19 cellular contexts compared by ENCODE assay signal in the genomic region with DNA sequence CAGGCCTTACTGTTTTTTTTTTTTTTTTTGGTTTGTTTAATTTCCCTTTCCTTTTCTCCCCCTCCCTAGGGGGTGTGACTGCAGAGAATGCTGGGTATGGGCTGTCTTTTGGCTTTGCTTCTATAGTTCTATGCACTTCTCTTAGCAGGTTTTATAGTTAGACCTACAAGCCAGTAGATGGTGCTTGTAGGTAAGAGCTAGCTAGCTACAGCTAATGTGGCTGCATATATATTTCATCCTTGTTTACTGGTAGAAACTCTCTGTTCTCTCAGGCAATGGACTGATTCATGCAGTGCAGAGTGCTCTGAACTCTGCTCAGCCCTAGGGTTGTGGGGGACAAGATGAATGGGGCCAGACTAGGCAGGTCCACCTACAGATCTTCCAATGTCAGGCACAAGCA.
A peak's percentile ranks its signal among the peaks of the same experiment; 100 is the strongest.
DNase-seq lines count a peak whose midpoint lies in the region; ATAC-seq, FAIRE-seq and TF ChIP-seq lines count a peak whose summit lies in the region.
"Had no signal": no experiment of that assay in that cellular context is flagged by ENCODE, and none has a peak within 500 bp of the region (broad histone marks: within the 10 kb centered on the region; RNA-seq: fewer than 3 reads in every experiment).

No MANE protein-coding gene starts in this region.

- no peaks in the 10 kb centered on the region for H3K27me3 Mint-ChIP-seq in activated naive CD4-positive, alpha-beta T cell treated with anti-CD3 and anti-CD28 coated beads, Interleukin-2, amount 10 ng/mL, durations not matched to agents 7 days and 5 days
- no peaks in the 10 kb centered on the region for H3K27me3 Mint-ChIP-seq in endodermal cell (ENCODE audit: insufficient read depth)

- no peak for FAIRE-seq in frontal cortex (lab: Jason Lieb, UNC)
- FAIRE-seq: A549, HTR-8/SVneo had no signal

- no peaks in the 10 kb centered on the region for H3K36me3 Mint-ChIP-seq in activated naive CD4-positive, alpha-beta T cell treated with anti-CD3 and anti-CD28 coated beads, Interleukin-2, amount 10 ng/mL, durations not matched to agents 7 days and 5 days
- no peaks in the 10 kb centered on the region for H3K36me3 Mint-ChIP-seq in activated naive CD4-positive, alpha-beta T cell treated with anti-CD3 and anti-CD28 coated beads, Interleukin-2, amount 50 U/mL, for 72 hours
- no peaks in the 10 kb centered on the region for H3K36me3 Mint-ChIP-seq in endodermal cell (ENCODE audit: low read depth)
- H3K36me3 Mint-ChIP-seq: CD14-positive monocyte; CD8-positive, alpha-beta T cell had no signal

- CTCF ChIA-PET in activated naive CD4-positive, alpha-beta T cell treated with anti-CD3 and anti-CD28 coated beads, Interleukin-2, amount 10 ng/mL, durations not matched to agents 7 days and 5 days (lab: Charles Lee): no interaction called here

- peaks cover 2% of the 10 kb centered on the region for H3K4me1 Mint-ChIP-seq in activated naive CD4-positive, alpha-beta T cell treated with anti-CD3 and anti-CD28 coated beads, Interleukin-2, amount 10 ng/mL, durations not matched to agents 7 days and 5 days
- peaks cover 9% of the 10 kb centered on the region for H3K4me1 Mint-ChIP-seq in endodermal cell
- H3K4me1 Mint-ChIP-seq: CD14-positive monocyte had no signal

- no peaks in the 10 kb centered on the region for H3K4me1 ChIP-seq in endodermal cell (ENCODE audit: control insufficient read depth, insufficient read depth, low read length)
- H3K4me1 ChIP-seq: A549, BLaER1 had no signal

- no peaks in the 10 kb centered on the region for H3K36me3 ChIP-seq in endodermal cell (ENCODE audit: control insufficient read depth, insufficient read depth, low read length)
- H3K36me3 ChIP-seq: BLaER1 had no signal

- H3K27ac Mint-ChIP-seq in activated naive CD4-positive, alpha-beta T cell treated with anti-CD3 and anti-CD28 coated beads, Interleukin-2, amount 10 ng/mL, durations not matched to agents 7 days and 5 days: peak overlapping the region; percentile 3
- no peak overlapping the region for H3K27ac Mint-ChIP-seq in activated naive CD4-positive, alpha-beta T cell treated with anti-CD3 and anti-CD28 coated beads, Interleukin-2, amount 50 U/mL, for 72 hours
- no peak overlapping the region for H3K27ac Mint-ChIP-seq in endodermal cell
- H3K27ac Mint-ChIP-seq: CD14-positive monocyte; CD8-positive, alpha-beta T cell had no signal

- no peak for ATAC-seq in activated naive CD4-positive, alpha-beta T cell treated with anti-CD3 and anti-CD28 coated beads, Interleukin-2, amount 50 U/mL, for 72 hours
- no peak for ATAC-seq in GM21360 (IDR thresholded peaks at IDR 0.05; ENCODE audit: unreplicated experiment)
- ATAC-seq: A549; CD8-positive, alpha-beta T cell had no signal

- peaks cover 3% of the 10 kb centered on the region for H3K9me3 Mint-ChIP-seq in activated naive CD4-positive, alpha-beta T cell treated with anti-CD3 and anti-CD28 coated beads, Interleukin-2, amount 10 ng/mL, durations not matched to agents 7 days and 5 days
- peaks cover 8 to 9% of the 10 kb centered on the region in 2 donors for H3K9me3 Mint-ChIP-seq in activated naive CD4-positive, alpha-beta T cell treated with anti-CD3 and anti-CD28 coated beads, Interleukin-2, amount 50 U/mL, for 72 hours
- peaks cover 16% of the 10 kb centered on the region for H3K9me3 Mint-ChIP-seq in endodermal cell

- no peak overlapping the region for H3K4me3 ChIP-seq in endodermal cell (ENCODE audit: low read length)
- H3K4me3 ChIP-seq: A549, BLaER1 had no signal

- no peak overlapping the region for H3K4me3 Mint-ChIP-seq in activated naive CD4-positive, alpha-beta T cell treated with anti-CD3 and anti-CD28 coated beads, Interleukin-2, amount 10 ng/mL, durations not matched to agents 7 days and 5 days
- no peak overlapping the region for H3K4me3 Mint-ChIP-seq in endodermal cell
- H3K4me3 Mint-ChIP-seq: CD14-positive monocyte; CD8-positive, alpha-beta T cell had no signal

- H3K27ac ChIP-seq in endodermal cell (ENCODE audit: low read depth, low read length): no peak overlapping the region
- H3K27ac ChIP-seq: 22Rv1, A549, BLaER1 had no signal

- peak; percentile 8 for DNase-seq in NCI-H146 (lab: John Stamatoyannopoulos, UW)
- DNase-seq in NCI-H146 treated with DMSO at 0.1 percent for 48 hours (lab: John Stamatoyannopoulos, UW; ENCODE audit: unreplicated experiment): no peak
- no peak for DNase-seq in activated naive CD4-positive, alpha-beta T cell treated with anti-CD3 and anti-CD28 coated beads, Interleukin-2, amount 10 ng/mL, durations not matched to agents 7 days and 5 days
- no peak for DNase-seq in activated naive CD4-positive, alpha-beta T cell treated with anti-CD3 and anti-CD28 coated beads, Interleukin-2, amount 50 U/mL, for 72 hours (ENCODE audit: low spot score in 2 of 2)
- DNase-seq in endodermal cell: no peak
- DNase-seq in frontal cortex (ENCODE audit: low spot score in 2 of 2): no peak
- DNase-seq in inferior parietal cortex (ENCODE audit: extremely low spot score): no peak
- DNase-seq: Calu3; CD8-positive, alpha-beta T cell; DMS79 treated with DMSO at 0.1 percent for 48 hours; GF-D8; GOT3; H7 had no signal

- peak; percentile 19 for TF ChIP-seq CTCF in endodermal cell (conservative IDR thresholded peaks at IDR 0.05)

- H3K9ac ChIP-seq in endodermal cell (ENCODE audit: extremely low read depth, low read length, poor library complexity, severe bottlenecking): no peak overlapping the region
- H3K9ac ChIP-seq: BLaER1 had no signal

- H3K27me3 ChIP-seq in endodermal cell (ENCODE audit: control insufficient read depth, insufficient read depth, low read length, poor library complexity, severe bottlenecking): no peaks in the 10 kb centered on the region

- H3K9me3 ChIP-seq in endodermal cell (ENCODE audit: control insufficient read depth, low read length): no peaks in the 10 kb centered on the region
- H3K9me3 ChIP-seq: A549, BLaER1 had no signal
